20 cellular contexts compared by ENCODE assay signal in genomic region chr1:89529196-89529595, GRCh38.
"Had no signal": no experiment of that assay in that cellular context is flagged by ENCODE, and none has a peak within 500 bp of the region (broad histone marks: within the 10 kb centered on the region; RNA-seq: fewer than 3 reads in every experiment).

No MANE protein-coding gene starts in this region.

- H3K9me3 Mint-ChIP-seq: activated B cell treated with CpG ODN at 0.5 μM for 24 hours, nephron had no signal

- H3K27ac Mint-ChIP-seq: activated B cell treated with CpG ODN at 0.5 μM for 24 hours; activated CD8-positive, alpha-beta memory T cell treated with anti-CD3 and anti-CD28 coated beads, Interleukin-2, amount 10 ng/mL, durations not matched to agents 7 days and 5 days; nephron had no signal

- H3K27ac ChIP-seq: ascending aorta, breast epithelium, lower lobe of right lung, skin epidermis, testis, upper lobe of left lung had no signal

- H3K27me3 ChIP-seq: ascending aorta, breast epithelium, testis, upper lobe of left lung had no signal

- H3K36me3 ChIP-seq: ascending aorta, breast epithelium, lower lobe of right lung, upper lobe of left lung had no signal

- H3K4me3 Mint-ChIP-seq: activated B cell treated with CpG ODN at 0.5 μM for 24 hours; activated CD8-positive, alpha-beta memory T cell treated with anti-CD3 and anti-CD28 coated beads, Interleukin-2, amount 10 ng/mL, durations not matched to agents 7 days and 5 days; nephron had no signal

- H3K4me3 ChIP-seq: ascending aorta, breast epithelium, lower lobe of right lung, skin epidermis, testis, upper lobe of left lung had no signal

- ATAC-seq: activated CD8-positive, alpha-beta memory T cell treated with anti-CD3 and anti-CD28 coated beads, Interleukin-2, amount 10 ng/mL, durations not matched to agents 7 days and 5 days; activated T-cell treated with anti-CD3 and anti-CD28 coated beads, Interleukin-2, amount 50 U/mL, for 4 hours; left colon; lower lobe of right lung had no signal

- H3K4me1 ChIP-seq: testis had no signal

- H3K27me3 Mint-ChIP-seq: activated B cell treated with CpG ODN at 0.5 μM for 24 hours; activated CD8-positive, alpha-beta memory T cell treated with anti-CD3 and anti-CD28 coated beads, Interleukin-2, amount 10 ng/mL, durations not matched to agents 7 days and 5 days had no signal

- DNase-seq: activated B cell treated with CpG ODN at 0.5 μM for 24 hours; activated CD8-positive, alpha-beta memory T cell treated with anti-CD3 and anti-CD28 coated beads, Interleukin-2, amount 10 ng/mL, durations not matched to agents 7 days and 5 days; activated gamma-delta T cell; activated T-cell treated with anti-CD3 and anti-CD28 coated beads, Interleukin-2, amount 50 U/mL, for 4 hours; cerebellar nuclear complex; erythroblast; left colon; lower lobe of right lung; posterior cingulate gyrus; stimulated activated CD4-positive, alpha-beta T cell treated with anti-CD3 and anti-CD28 coated beads, Interleukin-15, amount 100 ng/mL, for 24 hours; stimulated activated CD4-positive, alpha-beta T cell treated with anti-CD3 and anti-CD28 coated beads, Interleukin-4, amount 100 ng/mL, for 1 hour; stimulated activated naive CD4-positive, alpha-beta T cell; testis; upper lobe of left lung had no signal

- H3K9me3 ChIP-seq: ascending aorta, breast epithelium, lower lobe of right lung, testis, upper lobe of left lung had no signal

- FAIRE-seq: islet of Langerhans, TTC549 had no signal
